Comparison of ENCODE assay signal across 10 cellular contexts in genomic region chr17:32504166-32504990, GRCh38. TPM values are rescaled to one million over a fixed set of nuclear protein-coding genes. Genes with fewer than 3 reads are reported as not detected.
A peak's percentile ranks its signal among the peaks of the same experiment; 100 is the strongest.
DNase-seq lines count a peak whose midpoint lies in the region; ATAC-seq and TF ChIP-seq lines count a peak whose summit lies in the region.
"Had no signal": no experiment of that assay in that cellular context is flagged by ENCODE, and none has a peak within 500 bp of the region (broad histone marks: within the 10 kb centered on the region; RNA-seq: fewer than 3 reads in every experiment).

No MANE protein-coding gene starts in this region.

- peaks cover 47% of the 10 kb centered on the region for H3K4me1 Mint-ChIP-seq in CD14-positive monocyte
- H3K4me1 Mint-ChIP-seq in activated T-helper 1 cell treated with anti-CD3 and anti-CD28 coated beads, Interleukin-12 subunit alpha, Interleukin-12 subunit beta, Interleukin-2, Interleukin-4 antibody, amounts not matched to agents 30 ng/mL and 10 ng/mL and 1 ng/mL, durations not matched to agents 14 hours and 24 hours and 36 hours (ENCODE audit: low read depth), result peaks cover 42% of the 10 kb centered on the region
- H3K4me1 Mint-ChIP-seq in naive thymus-derived CD8-positive, alpha-beta T cell, result peaks cover 36 to 92% (median 80%) of the 10 kb centered on the region in 4 donors

- POLR2A ChIA-PET in naive thymus-derived CD8-positive, alpha-beta T cell (lab: Charles Lee), result interaction anchor here (0.8 to 36.8 kb wide), 3 partner anchors 10 to 47 kb away, joined by 3 to 889 read pairs (median 889); partner anchors contain the start of gene CDK5R1

- intact Hi-C loops in CD14-positive monocyte (cut with micrococcal nuclease) (no loop called here), lower leg skin (cut with DNase I; ENCODE audit: low total_unique reads) (no loop called here)
- intact Hi-C loops in activated T-helper 1 cell treated with anti-CD3 and anti-CD28 coated beads, Interleukin-12 subunit alpha, Interleukin-12 subunit beta, Interleukin-2, Interleukin-4 antibody, amounts not matched to agents 30 ng/mL and 10 ng/mL and 1 ng/mL, durations not matched to agents 14 hours and 24 hours and 36 hours (cut with micrococcal nuclease), result loop anchor here (5.0 kb wide), 2 partner anchors 48 to 103 kb away; no protein-coding TSS in a partner anchor

- 82 to 86% methylated on average over 18 of the region's 18 CpGs for WGBS in lower leg skin, 2 donors

- DNase-seq in CD14-positive monocyte (ENCODE audit: low spot score) (peak; percentile 61), SHP77 (lab: John Stamatoyannopoulos, UW) (no peak), lower leg skin (ENCODE audit: low spot score in 2 of 2) (no peak), foreskin melanocyte (no peak)
- DNase-seq in activated T-helper 1 cell treated with anti-CD3 and anti-CD28 coated beads, Interleukin-12 subunit alpha, Interleukin-12 subunit beta, Interleukin-2, Interleukin-4 antibody, amounts not matched to agents 30 ng/mL and 10 ng/mL and 1 ng/mL, durations not matched to agents 14 hours and 24 hours and 36 hours (ENCODE audit: low spot score), result no peak
- no peak for DNase-seq in naive thymus-derived CD8-positive, alpha-beta T cell
- DNase-seq: NCI-H2029 treated with DMSO at 0.1 percent for 48 hours, occipital lobe had no signal

- no peak for TF ChIP-seq POLR2A in lower leg skin (IDR thresholded peaks at IDR 0.05)

- H3K4me3 ChIP-seq in lower leg skin (ENCODE audit: low read depth, poor library complexity, severe bottlenecking), result no peak overlapping the region

- peak overlapping the region; percentile 87 to 96 (median 94) for H3K27ac Mint-ChIP-seq in CD14-positive monocyte
- H3K27ac Mint-ChIP-seq in activated T-helper 1 cell treated with anti-CD3 and anti-CD28 coated beads, Interleukin-12 subunit alpha, Interleukin-12 subunit beta, Interleukin-2, Interleukin-4 antibody, amounts not matched to agents 30 ng/mL and 10 ng/mL and 1 ng/mL, durations not matched to agents 14 hours and 24 hours and 36 hours, result peak overlapping the region; percentile 92
- H3K27ac Mint-ChIP-seq in naive thymus-derived CD8-positive, alpha-beta T cell, result peak overlapping the region; percentile 97 to 100 (median 98)

- peak; percentile 23 for ATAC-seq in GM21528 (IDR thresholded peaks at IDR 0.05; ENCODE audit: low FRiP score, unreplicated experiment)
- ATAC-seq in naive thymus-derived CD8-positive, alpha-beta T cell, result no peak
- ATAC-seq in GM18867 (IDR thresholded peaks at IDR 0.05; ENCODE audit: unreplicated experiment), result no peak

- peak overlapping the region; percentile 60 to 81 for H3K4me3 Mint-ChIP-seq in CD14-positive monocyte
- peak overlapping the region; percentile 64 for H3K4me3 Mint-ChIP-seq in activated T-helper 1 cell treated with anti-CD3 and anti-CD28 coated beads, Interleukin-12 subunit alpha, Interleukin-12 subunit beta, Interleukin-2, Interleukin-4 antibody, amounts not matched to agents 30 ng/mL and 10 ng/mL and 1 ng/mL, durations not matched to agents 14 hours and 24 hours and 36 hours
- H3K4me3 Mint-ChIP-seq in naive thymus-derived CD8-positive, alpha-beta T cell, result peak overlapping the region; percentile 53 to 84 (median 70)

- TF ChIP-seq CTCF in CD14-positive monocyte (IDR thresholded peaks at IDR 0.05) (no peak), lower leg skin (IDR thresholded peaks at IDR 0.05) (no peak)

- peaks cover 8% of the 10 kb centered on the region in 2 donors for H3K36me3 Mint-ChIP-seq in CD14-positive monocyte
- H3K36me3 Mint-ChIP-seq in activated T-helper 1 cell treated with anti-CD3 and anti-CD28 coated beads, Interleukin-12 subunit alpha, Interleukin-12 subunit beta, Interleukin-2, Interleukin-4 antibody, amounts not matched to agents 30 ng/mL and 10 ng/mL and 1 ng/mL, durations not matched to agents 14 hours and 24 hours and 36 hours (ENCODE audit: low read depth), result no peaks in the 10 kb centered on the region
- no peaks in the 10 kb centered on the region for H3K36me3 Mint-ChIP-seq in naive thymus-derived CD8-positive, alpha-beta T cell

- peaks cover 0 to 6% (median 0%) of the 10 kb centered on the region in 3 donors for H3K27me3 Mint-ChIP-seq in CD14-positive monocyte (ENCODE audit: low read depth in 3 of 3)
- H3K27me3 Mint-ChIP-seq in activated T-helper 1 cell treated with anti-CD3 and anti-CD28 coated beads, Interleukin-12 subunit alpha, Interleukin-12 subunit beta, Interleukin-2, Interleukin-4 antibody, amounts not matched to agents 30 ng/mL and 10 ng/mL and 1 ng/mL, durations not matched to agents 14 hours and 24 hours and 36 hours (ENCODE audit: insufficient read depth), result peaks cover 4% of the 10 kb centered on the region
- no peaks in the 10 kb centered on the region for H3K27me3 Mint-ChIP-seq in naive thymus-derived CD8-positive, alpha-beta T cell

- H3K9me3 Mint-ChIP-seq in CD14-positive monocyte, result no peaks in the 10 kb centered on the region
- H3K9me3 Mint-ChIP-seq in activated T-helper 1 cell treated with anti-CD3 and anti-CD28 coated beads, Interleukin-12 subunit alpha, Interleukin-12 subunit beta, Interleukin-2, Interleukin-4 antibody, amounts not matched to agents 30 ng/mL and 10 ng/mL and 1 ng/mL, durations not matched to agents 14 hours and 24 hours and 36 hours, result no peaks in the 10 kb centered on the region
- H3K9me3 Mint-ChIP-seq in naive thymus-derived CD8-positive, alpha-beta T cell, result peaks cover 0 to 1% (median 0%) of the 10 kb centered on the region in 9 donors

RNA-seq across cellular contexts. Expression of gene CDK5R1, which starts 17.6 kb away (rescaled TPM):
- under 1 TPM; 0.44 to 0.48 TPM for polyA plus RNA-seq in CD14-positive monocyte
- total RNA-seq in activated T-helper 1 cell treated with anti-CD3 and anti-CD28 coated beads, Interleukin-12 subunit alpha, Interleukin-12 subunit beta, Interleukin-2, Interleukin-4 antibody, amounts not matched to agents 30 ng/mL and 10 ng/mL and 1 ng/mL, durations not matched to agents 14 hours and 24 hours and 36 hours, result 6.1 and 7.1 TPM in 2 replicates
- 10 to 100 TPM; 17.6 to 17.8 TPM for total RNA-seq in naive thymus-derived CD8-positive, alpha-beta T cell
- polyA plus RNA-seq in naive thymus-derived CD8-positive, alpha-beta T cell, result 10 to 100 TPM in 1 of 3 donors, 1 to 10 TPM in 2; 5.9 to 12.0 (median 9.6) TPM
- 1 to 10 TPM; 3.3 to 5.8 (median 5.0) TPM for total RNA-seq in lower leg skin
